8 cellular contexts compared by ENCODE assay signal in the genomic region with DNA sequence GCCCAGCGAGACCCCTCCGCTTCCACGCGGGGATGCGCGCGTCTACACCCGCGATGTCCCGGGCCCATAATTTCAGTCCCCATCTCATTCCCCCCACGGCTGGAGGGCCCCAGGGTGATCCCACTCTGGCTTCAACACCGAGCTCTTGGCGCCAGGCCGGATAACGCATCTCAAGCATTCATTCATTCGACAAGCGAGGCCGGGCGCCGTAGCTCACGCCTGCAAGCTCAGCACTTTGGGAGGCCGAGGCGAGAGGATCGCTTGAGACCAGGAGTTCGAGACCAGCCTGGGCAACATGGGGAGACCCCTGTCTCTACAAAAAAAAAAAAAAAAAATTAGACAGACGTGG. TPM values are rescaled to one million over a fixed set of nuclear protein-coding genes. Genes with fewer than 3 reads are reported as not detected.
A peak's percentile ranks its signal among the peaks of the same experiment; 100 is the strongest.
DNase-seq lines count a peak whose midpoint lies in the region; ATAC-seq and TF ChIP-seq lines count a peak whose summit lies in the region.

No MANE protein-coding gene starts in this region.

- no peak for TF ChIP-seq CTCF in RWPE2 (IDR thresholded peaks at IDR 0.05; ENCODE audit: poor library complexity, severe bottlenecking)
- TF ChIP-seq CTCF in fibroblast of the aortic adventitia (IDR thresholded peaks at IDR 0.05; ENCODE audit: insufficient read depth, low read length) = no peak
- TF ChIP-seq CTCF in gastrocnemius medialis (IDR thresholded peaks at IDR 0.05 in 4 of 5, conservative IDR thresholded peaks at IDR 0.05 in 1 of 5) = no peak

- H3K36me3 ChIP-seq in RWPE2 (ENCODE audit: low read depth) = peaks cover 8% of the 10 kb centered on the region; the same call in 1 of the 2 replicates
- H3K36me3 ChIP-seq in gastrocnemius medialis = no peaks in the 10 kb centered on the region

- ATAC-seq in GM18502 (IDR thresholded peaks at IDR 0.05; ENCODE audit: poor library complexity, unreplicated experiment) (peak; percentile 11), RWPE2 (ENCODE audit: low read depth) (no peak), gastrocnemius medialis (no peak), GM18873 (IDR thresholded peaks at IDR 0.05; ENCODE audit: low FRiP score, unreplicated experiment) (no peak), HG03520 (IDR thresholded peaks at IDR 0.05; ENCODE audit: unreplicated experiment) (no peak)

- H3K27ac ChIP-seq in RWPE2 (ENCODE audit: poor library complexity, severe bottlenecking) (no peak overlapping the region), gastrocnemius medialis (peak overlapping the region in 2 of 4 donors; percentile 31 to 50)

- TF ChIP-seq POLR2A in gastrocnemius medialis (IDR thresholded peaks at IDR 0.05) = no peak

- no peaks in the 10 kb centered on the region for H3K27me3 ChIP-seq in RWPE2 (ENCODE audit: insufficient read depth, poor library complexity, severe bottlenecking)
- H3K27me3 ChIP-seq in gastrocnemius medialis = peaks cover 0 to 13% (median 9%) of the 10 kb centered on the region in 3 donors

- in situ Hi-C loops in gastrocnemius medialis (cut with MboI; ENCODE audit: low sequenced_read_pairs in 4 of 4) = no loop called here

- DNase-seq in RWPE2 (ENCODE audit: low spot score) = no peak
- DNase-seq in fibroblast of the aortic adventitia (ENCODE audit: low read depth) = no peak
- DNase-seq in gastrocnemius medialis = no peak
- no peak for DNase-seq in HPDE6-E6E7 (ENCODE audit: extremely low spot score)
- DNase-seq in HT-29 (ENCODE audit: low spot score) = no peak

- H3K4me3 ChIP-seq in RWPE2 (ENCODE audit: severe bottlenecking) (peak overlapping the region; percentile 34), fibroblast of the aortic adventitia (ENCODE audit: low read depth, low read length) (peak overlapping the region; percentile 69), gastrocnemius medialis (peak overlapping the region; percentile 31 to 63 (median 52))

- peaks cover 5% of the 10 kb centered on the region for H3K4me1 ChIP-seq in RWPE2 (ENCODE audit: insufficient read depth, poor library complexity, severe bottlenecking)
- peaks cover 5 to 6% of the 10 kb centered on the region in 2 donors for H3K4me1 ChIP-seq in gastrocnemius medialis

- intact Hi-C loops in gastrocnemius medialis (cut with DNase I; ENCODE audit: low total_unique reads) = no loop called here

- H3K9me3 ChIP-seq in RWPE2 (ENCODE audit: severe bottlenecking) (no peaks in the 10 kb centered on the region), gastrocnemius medialis (no peaks in the 10 kb centered on the region)

RNA-seq across cellular contexts. Expression of a gene that starts 5.9 kb away (rescaled TPM):
- 0.09 and 0.90 TPM in 2 replicates for total RNA-seq in fibroblast of the aortic adventitia (ENCODE audit: low replicate concordance)
- total RNA-seq in gastrocnemius medialis = 1 to 10 TPM in 1 of 4 donors, not detected in 3; 4.0 TPM
- total RNA-seq in HT-29 (2014; rRNA removed; shearing (Covaris generic)) = 0.34 and 1.6 TPM in 2 replicates

RNA-seq across cellular contexts. Expression of a gene that starts 9.6 kb away (rescaled TPM):
- total RNA-seq in fibroblast of the aortic adventitia (ENCODE audit: low replicate concordance) (7.8 and 21.8 TPM in 2 replicates), gastrocnemius medialis (10 to 100 TPM; 30.5 to 42.3 (median 36.7) TPM)
- total RNA-seq in HT-29 (2014; rRNA removed; shearing (Covaris generic)) = 90.3 and 97.0 TPM in 2 replicates

RNA-seq across cellular contexts. Expression of a gene that starts 10.5 kb away (rescaled TPM):
- 18.4 and 22.7 TPM in 2 replicates for total RNA-seq in fibroblast of the aortic adventitia (ENCODE audit: low replicate concordance)
- total RNA-seq in gastrocnemius medialis = 10 to 100 TPM in 1 of 4 donors, 1 to 10 TPM in 3; 2.2 to 11.2 (median 2.8) TPM
- total RNA-seq in HT-29 (2014; rRNA removed; shearing (Covaris generic)) = 12.9 and 16.9 TPM in 2 replicates

RNA-seq across cellular contexts. Expression of a gene that starts 14.9 kb away (rescaled TPM):
- total RNA-seq in fibroblast of the aortic adventitia (ENCODE audit: low replicate concordance) (0.33 and 3.0 TPM in 2 replicates), gastrocnemius medialis (1 to 10 TPM in 3 of 4 donors, not detected in 1; 2.4 to 4.3 (median 3.9) TPM)
- total RNA-seq in HT-29 (2014; rRNA removed; shearing (Covaris generic)) = 5.5 and 11.1 TPM in 2 replicates

RNA-seq across cellular contexts. Expression of a gene that starts 23.1 kb away (rescaled TPM):
- total RNA-seq in fibroblast of the aortic adventitia (ENCODE audit: low replicate concordance) (120 and 193 TPM in 2 replicates), gastrocnemius medialis (100 to 1,000 TPM; 321 to 516 (median 354) TPM)
- total RNA-seq in HT-29 (2014; rRNA removed; shearing (Covaris generic)) = 288 and 299 TPM in 2 replicates
